Comparison of ENCODE assay signal across 8 cellular contexts in genomic region chr4:87353592-87353991, GRCh38. TPM values are rescaled to one million over a fixed set of nuclear protein-coding genes. Genes with fewer than 3 reads are reported as not detected.
DNase-seq lines count a peak whose midpoint lies in the region; ATAC-seq and TF ChIP-seq lines count a peak whose summit lies in the region.

No MANE protein-coding gene starts in this region.

- peaks cover 0 to 15% (median 2%) of the 10 kb centered on the region in 3 donors for H3K4me1 ChIP-seq in gastroesophageal sphincter
- H3K4me1 ChIP-seq in sigmoid colon = peaks cover 0 to 9% (median 3%) of the 10 kb centered on the region in 4 donors

- DNase-seq in NCI-H2107 treated with DMSO at 0.1 percent for 48 hours (lab: John Stamatoyannopoulos, UW; ENCODE audit: unreplicated experiment) (peak; percentile 18), NCI-H2107 (lab: John Stamatoyannopoulos, UW) (no peak), HuH-7.5 (ENCODE audit: low spot score) (peak; percentile 11), sigmoid colon (peak; percentile 70), ureter (ENCODE audit: low spot score) (no peak)
- DNase-seq in activated CD8-positive, alpha-beta memory T cell treated with anti-CD3 and anti-CD28 coated beads, Interleukin-2, amount 50 U/mL, for 4 hours = peak; percentile 53

- TF ChIP-seq EP300 in gastroesophageal sphincter (IDR thresholded peaks at IDR 0.05) (no peak), sigmoid colon (IDR thresholded peaks at IDR 0.05) (no peak)

- H3K36me3 ChIP-seq in gastroesophageal sphincter (peaks cover 0 to 35% of the 10 kb centered on the region in 2 donors), sigmoid colon (peaks cover 0 to 38% (median 3%) of the 10 kb centered on the region in 4 donors)

- H3K27me3 ChIP-seq in gastroesophageal sphincter (no peaks in the 10 kb centered on the region), sigmoid colon (no peaks in the 10 kb centered on the region)

- WGBS in gastroesophageal sphincter (ENCODE audit: low coverage in 1 of 2), 2 donors = 9 to 21% methylated on average over 3 of the region's 3 CpGs
- WGBS in sigmoid colon, 2 donors = 32 to 42% methylated on average over 3 of the region's 3 CpGs

- ATAC-seq in GM21717 (IDR thresholded peaks at IDR 0.05; ENCODE audit: unreplicated experiment) (peak; percentile 95), gastroesophageal sphincter (peak; percentile 77)

- intact Hi-C loops in sigmoid colon (cut with DNase I) = no loop called here

- TF ChIP-seq CTCF in gastroesophageal sphincter (IDR thresholded peaks at IDR 0.05) (peak; percentile 24 to 58 (median 56)), sigmoid colon (IDR thresholded peaks at IDR 0.05) (peak in 2 of 4 experiments; percentile 23 to 59)

- H3K27ac ChIP-seq in gastroesophageal sphincter (peak overlapping the region in 3 of 4 donors; percentile 55 to 71 (median 58)), sigmoid colon (peak overlapping the region; percentile 46 to 67 (median 54))

- H3K9me3 ChIP-seq in gastroesophageal sphincter (no peaks in the 10 kb centered on the region), sigmoid colon (no peaks in the 10 kb centered on the region)

- no peak for TF ChIP-seq POLR2A in gastroesophageal sphincter (IDR thresholded peaks at IDR 0.05)
- TF ChIP-seq POLR2A in sigmoid colon (IDR thresholded peaks at IDR 0.05) = no peak

- no peak overlapping the region for H3K4me3 ChIP-seq in gastroesophageal sphincter
- H3K4me3 ChIP-seq in sigmoid colon = no peak overlapping the region

RNA-seq across cellular contexts. Expression of gene HSD17B13, which starts 30.9 kb away (rescaled TPM):
- total RNA-seq in gastroesophageal sphincter = 1 to 10 TPM in 1 of 4 donors, under 1 TPM in 3; 0.54 to 1.1 (median 0.67) TPM
- 1 to 10 TPM in 2 of 4 donors, under 1 TPM in 2; 0.27 to 1.8 (median 0.91) TPM for total RNA-seq in sigmoid colon
- polyA plus RNA-seq in sigmoid colon = under 1 TPM in 2 of 3 donors, not detected in 1; 0.13 to 0.60 TPM
- 0.31 TPM for total RNA-seq in ureter

RNA-seq across cellular contexts. Expression of gene HSD17B11, which starts 37.4 kb away (rescaled TPM):
- total RNA-seq in gastroesophageal sphincter (10 to 100 TPM; 32.7 to 98.0 (median 65.4) TPM), sigmoid colon (10 to 100 TPM; 57.3 to 97.6 (median 70.3) TPM), ureter (27.0 TPM)
- 100 to 1,000 TPM; 139 to 145 (median 142) TPM for polyA plus RNA-seq in sigmoid colon

Comparison
In these comparisons a context has a peak if more than half of its experiments do, and no peak if none do; other contexts are left out.
1. DNase-seq: peak in NCI-H2107 treated with DMSO at 0.1 percent for 48 hours (single experiment), HuH-7.5 (single experiment), activated CD8-positive, alpha-beta memory T cell treated with anti-CD3 and anti-CD28 coated beads, Interleukin-2, amount 50 U/mL, for 4 hours (single experiment) and sigmoid colon (single experiment); none in NCI-H2107 (single experiment) and ureter (single experiment).